11 cellular contexts compared by ENCODE assay signal in the genomic region with DNA sequence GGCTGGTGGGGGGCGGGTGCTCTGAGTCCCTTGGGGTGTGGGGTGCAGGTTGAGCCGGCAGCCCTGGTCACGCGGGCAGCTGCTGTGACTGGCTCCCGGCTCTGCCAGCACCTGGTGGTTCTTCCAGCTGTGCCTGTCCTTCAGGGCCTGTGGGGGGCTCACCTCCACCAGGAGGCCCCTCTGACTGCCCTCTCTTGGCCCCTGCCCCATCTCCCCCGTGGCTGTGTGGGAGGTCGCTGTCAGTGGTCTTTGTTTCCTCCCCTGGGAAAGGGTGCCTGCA. TPM values are rescaled to one million over a fixed set of nuclear protein-coding genes. Genes with fewer than 3 reads are reported as not detected.
A peak's percentile ranks its signal among the peaks of the same experiment; 100 is the strongest.
DNase-seq lines count a peak whose midpoint lies in the region; ATAC-seq and TF ChIP-seq lines count a peak whose summit lies in the region.
"Had no signal": no experiment of that assay in that cellular context is flagged by ENCODE, and none has a peak within 500 bp of the region (broad histone marks: within the 10 kb centered on the region; RNA-seq: fewer than 3 reads in every experiment).

No MANE protein-coding gene starts in this region.

- peaks cover 6% of the 10 kb centered on the region for H3K4me1 Mint-ChIP-seq in dendritic cell treated with granulocyte-macrophage colony-stimulating factor and Interleukin-4, amounts not matched to agents 40 ng/mL and 50 ng/mL, for 4 days (ENCODE audit: low read depth)
- H3K4me1 Mint-ChIP-seq in activated CD4-positive, alpha-beta memory T cell treated with anti-CD3 and anti-CD28 coated beads, Interleukin-2, amount 10 ng/mL, durations not matched to agents 7 days and 5 days: peaks cover 4% of the 10 kb centered on the region

- no peak for ATAC-seq in lower lobe of right lung

- no peak overlapping the region for H2AFZ ChIP-seq in KMS-11 (ENCODE audit: low read depth)

- H3K4me3 ChIP-seq in KMS-11 (IDR thresholded peaks at IDR 0.05; ENCODE audit: insufficient read depth, low read depth, low read length) (no peak overlapping the region), lower lobe of right lung (peak overlapping the region; percentile 79), subcutaneous abdominal adipose tissue (ENCODE audit: low read depth in 1 of 5, low read length in 5 of 5) (peak overlapping the region in 4 of 5 donors; percentile 75 to 84 (median 78))

- H3K27ac ChIP-seq in KMS-11: no peak overlapping the region
- H3K27ac ChIP-seq in lower lobe of right lung: peak overlapping the region; percentile 84
- peak overlapping the region; percentile 94 for H3K27ac ChIP-seq in subcutaneous abdominal adipose tissue (ENCODE audit: low read depth, low read length)

- peaks cover 2% of the 10 kb centered on the region for H3K27me3 Mint-ChIP-seq in dendritic cell treated with granulocyte-macrophage colony-stimulating factor and Interleukin-4, amounts not matched to agents 40 ng/mL and 50 ng/mL, for 4 days
- peaks cover 24% of the 10 kb centered on the region for H3K27me3 Mint-ChIP-seq in activated CD4-positive, alpha-beta memory T cell treated with anti-CD3 and anti-CD28 coated beads, Interleukin-2, amount 10 ng/mL, durations not matched to agents 7 days and 5 days

- intact Hi-C loops in dendritic cell treated with granulocyte-macrophage colony-stimulating factor and Interleukin-4, amounts not matched to agents 40 ng/mL and 50 ng/mL, for 4 days (cut with micrococcal nuclease): loop anchor here (5.0 kb wide), 2 partner anchors 33 to 162 kb away; no protein-coding TSS in a partner anchor
- intact Hi-C loops in lower lobe of right lung (cut with DNase I): no loop called here

- peak overlapping the region; percentile 57; the same call in 1 of the 2 replicates for H3K4me2 ChIP-seq in KMS-11

- TF ChIP-seq CTCF in KMS-11 (conservative IDR thresholded peaks at IDR 0.05; ENCODE audit: low read depth, low read length): no peak
- TF ChIP-seq CTCF in lower lobe of right lung (IDR thresholded peaks at IDR 0.05): no peak
- TF ChIP-seq CTCF in GM10266 (IDR thresholded peaks at IDR 0.05; ENCODE audit: control insufficient read depth, insufficient read depth, low read depth, missing control alignments): no peak

- peak overlapping the region; percentile 30 for H3K27ac Mint-ChIP-seq in dendritic cell treated with granulocyte-macrophage colony-stimulating factor and Interleukin-4, amounts not matched to agents 40 ng/mL and 50 ng/mL, for 4 days
- H3K27ac Mint-ChIP-seq in activated CD4-positive, alpha-beta memory T cell treated with anti-CD3 and anti-CD28 coated beads, Interleukin-2, amount 10 ng/mL, durations not matched to agents 7 days and 5 days: no peak overlapping the region

- H3K9me3 ChIP-seq in lower lobe of right lung: no peaks in the 10 kb centered on the region
- no peaks in the 10 kb centered on the region for H3K9me3 ChIP-seq in subcutaneous abdominal adipose tissue (ENCODE audit: control insufficient read depth in 5 of 5, low read length in 5 of 5)

- peaks cover 54% of the 10 kb centered on the region for H3K36me3 Mint-ChIP-seq in dendritic cell treated with granulocyte-macrophage colony-stimulating factor and Interleukin-4, amounts not matched to agents 40 ng/mL and 50 ng/mL, for 4 days (ENCODE audit: low read depth)
- no peaks in the 10 kb centered on the region for H3K36me3 Mint-ChIP-seq in activated CD4-positive, alpha-beta memory T cell treated with anti-CD3 and anti-CD28 coated beads, Interleukin-2, amount 10 ng/mL, durations not matched to agents 7 days and 5 days (ENCODE audit: low read depth)

- H3K9ac ChIP-seq in KMS-11 (no peak overlapping the region), subcutaneous abdominal adipose tissue (ENCODE audit: low read length in 5 of 5) (peak overlapping the region; percentile 48 to 89 (median 83))

- H3K79me2 ChIP-seq in KMS-11 (ENCODE audit: insufficient read depth, low read depth): peaks cover 57% of the 10 kb centered on the region; the same call in 1 of the 2 replicates

- POLR2A ChIA-PET in activated CD4-positive, alpha-beta memory T cell treated with anti-CD3 and anti-CD28 coated beads, Interleukin-2, amount 10 ng/mL, durations not matched to agents 7 days and 5 days (lab: Charles Lee): no interaction called here

- DNase-seq in lower lobe of right lung (no peak), C1 segment of cervical spinal cord (lab: John Stamatoyannopoulos, UW) (no peak), GM10266 (ENCODE audit: extremely low spot score) (no peak)
- DNase-seq in stimulated activated CD4-positive, alpha-beta T cell treated with anti-CD3 and anti-CD28 coated beads, Interleukin-15, amount 100 ng/mL, for 24 hours: no peak
- DNase-seq in activated CD4-positive, alpha-beta memory T cell treated with anti-CD3 and anti-CD28 coated beads, Interleukin-2, amount 10 ng/mL, durations not matched to agents 7 days and 5 days: no peak
- DNase-seq: DMS79, NCI-H524, T1000 had no signal

- CTCF ChIA-PET in activated CD4-positive, alpha-beta memory T cell treated with anti-CD3 and anti-CD28 coated beads, Interleukin-2, amount 10 ng/mL, durations not matched to agents 7 days and 5 days (lab: Charles Lee): no interaction called here

- H3K27me3 ChIP-seq in KMS-11 (ENCODE audit: insufficient read depth, low read depth): no peaks in the 10 kb centered on the region
- H3K27me3 ChIP-seq in lower lobe of right lung (ENCODE audit: low read depth): no peaks in the 10 kb centered on the region
- no peaks in the 10 kb centered on the region for H3K27me3 ChIP-seq in subcutaneous abdominal adipose tissue (ENCODE audit: control insufficient read depth in 5 of 5, insufficient read depth in 4 of 5, low read length in 5 of 5)

- H3K4me1 ChIP-seq in KMS-11 (ENCODE audit: low read depth, poor library complexity, severe bottlenecking): peaks cover 36% of the 10 kb centered on the region
- peaks cover 81% of the 10 kb centered on the region for H3K4me1 ChIP-seq in lower lobe of right lung
- peaks cover 23 to 89% (median 84%) of the 10 kb centered on the region in 5 donors for H3K4me1 ChIP-seq in subcutaneous abdominal adipose tissue (ENCODE audit: control insufficient read depth in 5 of 5, insufficient read depth in 5 of 5, low read length in 5 of 5)

- peak overlapping the region; percentile 89 for H3K4me3 Mint-ChIP-seq in dendritic cell treated with granulocyte-macrophage colony-stimulating factor and Interleukin-4, amounts not matched to agents 40 ng/mL and 50 ng/mL, for 4 days
- H3K4me3 Mint-ChIP-seq in activated CD4-positive, alpha-beta memory T cell treated with anti-CD3 and anti-CD28 coated beads, Interleukin-2, amount 10 ng/mL, durations not matched to agents 7 days and 5 days: no peak overlapping the region

- 0 out of 2 replicates have a peak, but pooled peaks cover 4% of the 10 kb centered on the region for H4K20me1 ChIP-seq in KMS-11 (ENCODE audit: insufficient read depth)

- no peaks in the 10 kb centered on the region for H3K9me3 Mint-ChIP-seq in dendritic cell treated with granulocyte-macrophage colony-stimulating factor and Interleukin-4, amounts not matched to agents 40 ng/mL and 50 ng/mL, for 4 days
- no peaks in the 10 kb centered on the region for H3K9me3 Mint-ChIP-seq in activated CD4-positive, alpha-beta memory T cell treated with anti-CD3 and anti-CD28 coated beads, Interleukin-2, amount 10 ng/mL, durations not matched to agents 7 days and 5 days

- H3K36me3 ChIP-seq in KMS-11 (ENCODE audit: insufficient read depth) (no peaks in the 10 kb centered on the region), lower lobe of right lung (no peaks in the 10 kb centered on the region), subcutaneous abdominal adipose tissue (ENCODE audit: control insufficient read depth in 5 of 5, insufficient read depth in 5 of 5, low read length in 5 of 5) (no peaks in the 10 kb centered on the region)

RNA-seq across cellular contexts. Expression of a gene that starts 3.3 kb away (rescaled TPM):
- total RNA-seq in lower lobe of right lung: 85.7 TPM
- 1 to 10 TPM; 7.0 to 7.8 TPM for total RNA-seq in activated CD4-positive, alpha-beta memory T cell treated with anti-CD3 and anti-CD28 coated beads, Interleukin-2, amount 10 ng/mL, durations not matched to agents 7 days and 5 days
